In the genomic region with DNA sequence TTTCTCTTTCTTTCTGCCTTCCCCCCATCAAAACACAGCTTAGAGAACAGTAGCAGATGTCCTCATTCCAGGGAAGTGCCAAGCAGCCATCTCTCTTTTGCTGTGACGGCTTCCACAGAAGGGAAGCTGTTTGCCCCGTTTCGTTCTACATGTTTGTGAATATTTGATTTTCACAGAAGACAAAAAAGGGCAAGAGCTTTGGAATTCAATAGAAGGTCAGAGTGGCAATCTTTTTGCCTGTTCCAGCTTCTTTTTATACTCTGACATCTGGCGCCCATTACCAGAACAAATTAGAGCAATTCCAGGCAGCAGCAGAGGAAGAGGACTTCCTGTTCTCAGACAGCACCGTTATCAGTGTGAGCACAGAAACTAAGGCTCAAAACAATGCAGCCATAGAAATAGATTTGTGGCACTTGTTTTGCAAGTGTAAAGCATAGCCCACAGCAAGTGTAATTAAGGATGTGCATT, we compare ENCODE assay signal across 10 cellular contexts.
DNase-seq lines count a peak whose midpoint lies in the region; ATAC-seq, FAIRE-seq and TF ChIP-seq lines count a peak whose summit lies in the region.
"Had no signal": no experiment of that assay in that cellular context is flagged by ENCODE, and none has a peak within 500 bp of the region (broad histone marks: within the 10 kb centered on the region; RNA-seq: fewer than 3 reads in every experiment).

No MANE protein-coding gene starts in this region.

- H2BK5ac ChIP-seq in mesenchymal stem cell (ENCODE audit: low read depth, low read length, poor library complexity, severe bottlenecking), result no peak overlapping the region

- no peaks in the 10 kb centered on the region for H3K79me1 ChIP-seq in mesenchymal stem cell (replicated peaks; ENCODE audit: low read length, poor library complexity, severe bottlenecking)

- H3K18ac ChIP-seq in mesenchymal stem cell (ENCODE audit: low read depth in 1 of 2, low read length in 2 of 2), result no peak overlapping the region

- no peak for TF ChIP-seq EP300 in A549 (IDR thresholded peaks at IDR 0.05)

- H3K4me3 ChIP-seq in A549, result no peak overlapping the region
- H3K4me3 ChIP-seq in mesenchymal stem cell (ENCODE audit: insufficient read depth in 1 of 2, low read depth in 1 of 2, low read length in 2 of 2), result peak overlapping the region in 1 of 2 experiments; percentile 72
- H3K4me3 ChIP-seq: GM23248 had no signal

- H2BK15ac ChIP-seq in mesenchymal stem cell (ENCODE audit: low read depth, poor library complexity, severe bottlenecking), result no peak overlapping the region

- H3K4me1 ChIP-seq in A549 (no peaks in the 10 kb centered on the region), mesenchymal stem cell (ENCODE audit: control insufficient read depth, insufficient read depth, low read depth, low read length) (no peaks in the 10 kb centered on the region)

- 17% methylated on average over 5 of the region's 5 CpGs for WGBS in A549 (ENCODE audit: missing lambda C conversion rate)
- 39% methylated on average over 4 of the region's 5 CpGs for WGBS in mesenchymal stem cell

- FAIRE-seq in A549 (lab: Jason Lieb, UNC), result no peak

- H4K91ac ChIP-seq in mesenchymal stem cell (ENCODE audit: low read length), result no peak overlapping the region

- H3K9ac ChIP-seq in mesenchymal stem cell (ENCODE audit: low read length), result peak overlapping the region; percentile 44
- H3K9ac ChIP-seq: GM23248 had no signal

- no peak overlapping the region for H3K23ac ChIP-seq in mesenchymal stem cell (ENCODE audit: low read length in 2 of 2)

- H3K9me3 ChIP-seq in A549 (no peaks in the 10 kb centered on the region), mesenchymal stem cell (ENCODE audit: control insufficient read depth, low read length) (peaks cover 11% of the 10 kb centered on the region)

- no peak for TF ChIP-seq CTCF in A549 (IDR thresholded peaks at IDR 0.05)

- no peak for TF ChIP-seq POLR2A in A549 (IDR thresholded peaks at IDR 0.05; ENCODE audit: low read length)

- DNase-seq in A549 (ENCODE audit: low read depth in 1 of 2, low spot score in 1 of 2) (no peak), NCI-H748 (lab: John Stamatoyannopoulos, UW; ENCODE audit: unreplicated experiment) (peak; percentile 70), mesenchymal stem cell (peak; percentile 7), NCI-H128 (lab: John Stamatoyannopoulos, UW; ENCODE audit: unreplicated experiment) (no peak), NCI-H1105 (lab: John Stamatoyannopoulos, UW) (no peak)
- DNase-seq in effector CD4-positive, alpha-beta T cell, result no peak
- no peak for DNase-seq in activated naive CD4-positive, alpha-beta T cell (lab: John Stamatoyannopoulos, UW)
- DNase-seq: GM23248 had no signal

- no peak overlapping the region for H2AFZ ChIP-seq in mesenchymal stem cell (ENCODE audit: low read depth, low read length)
- H2AFZ ChIP-seq: GM23248 had no signal

- H2BK120ac ChIP-seq in mesenchymal stem cell (ENCODE audit: low read depth, low read length), result no peak overlapping the region

- H2AK5ac ChIP-seq in mesenchymal stem cell (ENCODE audit: low read length, severe bottlenecking), result no peak overlapping the region

- no peak overlapping the region for H2BK12ac ChIP-seq in mesenchymal stem cell (ENCODE audit: low read length in 2 of 2)

- POLR2A ChIA-PET in A549 (lab: Yijun Ruan, JAX), result no interaction called here

- 0 out of 6 replicates have a peak, but pooled peaks of 1 of the 2 experiments have one; percentile 33 for ATAC-seq in A549

- H3K27ac ChIP-seq in A549, result no peak overlapping the region
- H3K27ac ChIP-seq in cingulate gyrus (ENCODE audit: low read depth, low read length), result peak overlapping the region; percentile 80
- no peak overlapping the region for H3K27ac ChIP-seq in mesenchymal stem cell (ENCODE audit: low read length, poor library complexity, severe bottlenecking)
- H3K27ac ChIP-seq: GM23248, RWPE1 had no signal

- H3K4ac ChIP-seq in mesenchymal stem cell (ENCODE audit: low read depth in 1 of 2, low read length in 2 of 2), result no peak overlapping the region

- no peak overlapping the region for H4K8ac ChIP-seq in mesenchymal stem cell (ENCODE audit: low read length)

- no peaks in the 10 kb centered on the region for H3K36me3 ChIP-seq in mesenchymal stem cell (ENCODE audit: control insufficient read depth in 1 of 2, insufficient read depth in 2 of 2, low read depth in 1 of 2, low read length in 2 of 2)

- CTCF ChIA-PET in A549 (lab: Yijun Ruan, JAX), result no interaction called here

- no peaks in the 10 kb centered on the region for H3K27me3 ChIP-seq in mesenchymal stem cell (ENCODE audit: control insufficient read depth in 1 of 2, insufficient read depth in 1 of 2, low read length in 2 of 2)

- H3K14ac ChIP-seq in mesenchymal stem cell (ENCODE audit: low read length in 2 of 2), result no peak overlapping the region

- no peak for TF ChIP-seq RAD21 in A549 (conservative IDR thresholded peaks at IDR 0.05 in 1 of 2, IDR thresholded peaks at IDR 0.05 in 1 of 2)

- H3K4me2 ChIP-seq in A549 (peak overlapping the region; percentile 44), mesenchymal stem cell (ENCODE audit: low read length, poor library complexity, severe bottlenecking) (peak overlapping the region; percentile 24)

TF ChIP-seq in A549, 52 proteins besides CTCF, POLR2A, EP300 and RAD21:
- no peak for TF ChIP-seq CHD4 (IDR thresholded peaks at IDR 0.05; ENCODE audit: borderline replicate concordance)
- no peak for TF ChIP-seq ZC3H11A (IDR thresholded peaks at IDR 0.05)
- TF ChIP-seq, protein P1, sequence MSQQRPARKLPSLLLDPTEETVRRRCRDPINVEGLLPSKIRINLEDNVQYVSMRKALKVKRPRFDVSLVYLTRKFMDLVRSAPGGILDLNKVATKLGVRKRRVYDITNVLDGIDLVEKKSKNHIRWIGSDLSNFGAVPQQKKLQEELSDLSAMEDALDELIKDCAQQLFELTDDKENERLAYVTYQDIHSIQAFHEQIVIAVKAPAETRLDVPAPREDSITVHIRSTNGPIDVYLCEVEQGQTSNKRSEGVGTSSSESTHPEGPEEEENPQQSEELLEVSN (IDR thresholded peaks at IDR 0.05; ENCODE audit: borderline replicate concordance, low read depth), result no peak
- no peak for TF ChIP-seq KDM1A (IDR thresholded peaks at IDR 0.05; ENCODE audit: low read depth)
- TF ChIP-seq, protein P2, sequence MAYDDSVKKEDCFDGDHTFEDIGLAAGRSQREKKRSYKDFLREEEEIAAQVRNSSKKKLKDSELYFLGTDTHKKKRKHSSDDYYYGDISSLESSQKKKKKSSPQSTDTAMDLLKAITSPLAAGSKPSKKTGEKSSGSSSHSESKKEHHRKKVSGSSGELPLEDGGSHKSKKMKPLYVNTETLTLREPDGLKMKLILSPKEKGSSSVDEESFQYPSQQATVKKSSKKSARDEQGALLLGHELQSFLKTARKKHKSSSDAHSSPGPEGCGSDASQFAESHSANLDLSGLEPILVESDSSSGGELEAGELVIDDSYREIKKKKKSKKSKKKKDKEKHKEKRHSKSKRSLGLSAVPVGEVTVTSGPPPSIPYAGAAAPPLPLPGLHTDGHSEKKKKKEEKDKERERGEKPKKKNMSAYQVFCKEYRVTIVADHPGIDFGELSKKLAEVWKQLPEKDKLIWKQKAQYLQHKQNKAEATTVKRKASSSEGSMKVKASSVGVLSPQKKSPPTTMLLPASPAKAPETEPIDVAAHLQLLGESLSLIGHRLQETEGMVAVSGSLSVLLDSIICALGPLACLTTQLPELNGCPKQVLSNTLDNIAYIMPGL (CRISPR knock-in tag; IDR thresholded peaks at IDR 0.05; ENCODE audit: borderline replicate concordance), result no peak
- no peak for TF ChIP-seq CHD2 (IDR thresholded peaks at IDR 0.05; ENCODE audit: low read length, partially characterized antibody)
- no peak for TF ChIP-seq RARB (CRISPR knock-in tag; IDR thresholded peaks at IDR 0.05)
- TF ChIP-seq SMC3 (IDR thresholded peaks at IDR 0.05), result no peak
- TF ChIP-seq, protein P3, sequence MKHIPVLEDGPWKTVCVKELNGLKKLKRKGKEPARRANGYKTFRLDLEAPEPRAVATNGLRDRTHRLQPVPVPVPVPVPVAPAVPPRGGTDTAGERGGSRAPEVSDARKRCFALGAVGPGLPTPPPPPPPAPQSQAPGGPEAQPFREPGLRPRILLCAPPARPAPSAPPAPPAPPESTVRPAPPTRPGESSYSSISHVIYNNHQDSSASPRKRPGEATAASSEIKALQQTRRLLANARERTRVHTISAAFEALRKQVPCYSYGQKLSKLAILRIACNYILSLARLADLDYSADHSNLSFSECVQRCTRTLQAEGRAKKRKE (CRISPR knock-in tag; IDR thresholded peaks at IDR 0.05; ENCODE audit: low read depth), result no peak
- TF ChIP-seq, protein P4, sequence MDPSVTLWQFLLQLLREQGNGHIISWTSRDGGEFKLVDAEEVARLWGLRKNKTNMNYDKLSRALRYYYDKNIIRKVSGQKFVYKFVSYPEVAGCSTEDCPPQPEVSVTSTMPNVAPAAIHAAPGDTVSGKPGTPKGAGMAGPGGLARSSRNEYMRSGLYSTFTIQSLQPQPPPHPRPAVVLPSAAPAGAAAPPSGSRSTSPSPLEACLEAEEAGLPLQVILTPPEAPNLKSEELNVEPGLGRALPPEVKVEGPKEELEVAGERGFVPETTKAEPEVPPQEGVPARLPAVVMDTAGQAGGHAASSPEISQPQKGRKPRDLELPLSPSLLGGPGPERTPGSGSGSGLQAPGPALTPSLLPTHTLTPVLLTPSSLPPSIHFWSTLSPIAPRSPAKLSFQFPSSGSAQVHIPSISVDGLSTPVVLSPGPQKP (IDR thresholded peaks at IDR 0.05; ENCODE audit: low read depth, low read length), result no peak
- TF ChIP-seq, protein P5, sequence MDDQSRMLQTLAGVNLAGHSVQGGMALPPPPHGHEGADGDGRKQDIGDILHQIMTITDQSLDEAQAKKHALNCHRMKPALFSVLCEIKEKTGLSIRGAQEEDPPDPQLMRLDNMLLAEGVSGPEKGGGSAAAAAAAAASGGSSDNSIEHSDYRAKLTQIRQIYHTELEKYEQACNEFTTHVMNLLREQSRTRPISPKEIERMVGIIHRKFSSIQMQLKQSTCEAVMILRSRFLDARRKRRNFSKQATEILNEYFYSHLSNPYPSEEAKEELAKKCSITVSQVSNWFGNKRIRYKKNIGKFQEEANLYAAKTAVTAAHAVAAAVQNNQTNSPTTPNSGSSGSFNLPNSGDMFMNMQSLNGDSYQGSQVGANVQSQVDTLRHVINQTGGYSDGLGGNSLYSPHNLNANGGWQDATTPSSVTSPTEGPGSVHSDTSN (IDR thresholded peaks at IDR 0.05), result no peak
- TF ChIP-seq HDAC2 (IDR thresholded peaks at IDR 0.05), result no peak
- TF ChIP-seq GATA3 (IDR thresholded peaks at IDR 0.05; ENCODE audit: borderline replicate concordance), result no peak
- TF ChIP-seq, protein P6, sequence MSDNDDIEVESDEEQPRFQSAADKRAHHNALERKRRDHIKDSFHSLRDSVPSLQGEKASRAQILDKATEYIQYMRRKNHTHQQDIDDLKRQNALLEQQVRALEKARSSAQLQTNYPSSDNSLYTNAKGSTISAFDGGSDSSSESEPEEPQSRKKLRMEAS (IDR thresholded peaks at IDR 0.05), result no peak

Comparison
In these comparisons a context has a peak if more than half of its experiments do, and no peak if none do; other contexts are left out.
1. DNase-seq: peak in NCI-H748 (single experiment) and mesenchymal stem cell (single experiment); none in A549 (0 of 2), NCI-H128 (single experiment), effector CD4-positive, alpha-beta T cell (single experiment), activated naive CD4-positive, alpha-beta T cell (0 of 4) and NCI-H1105 (single experiment).